ENCODE assay signal across 17 cellular contexts in the genomic region with DNA sequence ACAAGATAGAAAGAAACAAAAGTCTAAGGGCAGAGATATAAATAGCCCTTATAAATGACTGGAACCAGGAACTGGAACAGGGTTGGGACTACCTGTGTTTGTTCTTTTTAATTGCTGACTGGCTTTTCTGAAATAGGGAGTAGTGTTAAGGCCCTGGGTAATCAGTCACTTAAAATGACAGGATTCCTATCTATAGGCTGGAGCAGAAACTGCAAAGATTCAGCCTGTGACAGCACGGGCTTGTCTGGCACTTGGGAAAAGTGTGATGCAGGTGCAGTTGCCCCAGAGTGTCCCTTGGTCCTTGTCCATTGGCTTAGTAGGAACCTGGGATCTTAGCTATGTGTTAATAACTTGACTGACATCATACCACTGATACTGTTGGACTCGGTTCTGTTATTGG. TPM values are rescaled to one million over a fixed set of nuclear protein-coding genes. Genes with fewer than 3 reads are reported as not detected.
DNase-seq lines count a peak whose midpoint lies in the region; ATAC-seq, FAIRE-seq and TF ChIP-seq lines count a peak whose summit lies in the region.
"Had no signal": no experiment of that assay in that cellular context is flagged by ENCODE, and none has a peak within 500 bp of the region (broad histone marks: within the 10 kb centered on the region; RNA-seq: fewer than 3 reads in every experiment).

No MANE protein-coding gene starts in this region.

- H3K27me3 ChIP-seq in Panc1 (ENCODE audit: control insufficient read depth, insufficient read depth, low read length) (no peaks in the 10 kb centered on the region), keratinocyte (ENCODE audit: control insufficient read depth, extremely low read depth, insufficient read depth, low read length) (no peaks in the 10 kb centered on the region), small intestine (ENCODE audit: control insufficient read depth in 2 of 2, insufficient read depth in 2 of 2, low read length in 2 of 2) (no peaks in the 10 kb centered on the region)
- H3K27me3 ChIP-seq: BE2C had no signal

- no peaks in the 10 kb centered on the region; the same call in 1 of the 2 replicates for H3K27me3 Mint-ChIP-seq in HFFc6 (ENCODE audit: insufficient read depth)
- H3K27me3 Mint-ChIP-seq in activated CD8-positive, alpha-beta T cell treated with anti-CD3 and anti-CD28 coated beads, Interleukin-2, amount 10 ng/mL, durations not matched to agents 7 days and 5 days (ENCODE audit: low read depth), result no peaks in the 10 kb centered on the region

- no peak overlapping the region for H3K9ac ChIP-seq in keratinocyte (ENCODE audit: control insufficient read depth, extremely low read depth, insufficient read depth, low read length)

- H4K20me1 ChIP-seq in keratinocyte (ENCODE audit: control insufficient read depth, extremely low read depth, insufficient read depth, low read length), result no peaks in the 10 kb centered on the region

- ATAC-seq in Panc1 (no peak), HG03095 (IDR thresholded peaks at IDR 0.05; ENCODE audit: unreplicated experiment) (no peak)
- no peak for ATAC-seq in activated CD8-positive, alpha-beta T cell treated with anti-CD3 and anti-CD28 coated beads, Interleukin-2, amount 10 ng/mL, durations not matched to agents 7 days and 5 days
- ATAC-seq: CD8-positive, alpha-beta T cell had no signal

- 23 to 62% (median 36%) methylated on average over 2 of the region's 2 CpGs for WGBS in small intestine, 3 donors

- H3K4me3 ChIP-seq in Panc1 (ENCODE audit: low read depth in 2 of 2, low read length in 2 of 2), result no peak overlapping the region
- H3K4me3 ChIP-seq in keratinocyte (ENCODE audit: control insufficient read depth in 2 of 3, extremely low read depth in 1 of 3, insufficient read depth in 2 of 3, low read depth in 1 of 3, low read length in 3 of 3), result no peak overlapping the region
- H3K4me3 ChIP-seq in small intestine (ENCODE audit: low read depth in 1 of 2, low read length in 2 of 2), result no peak overlapping the region

- H3K27ac Mint-ChIP-seq in HFFc6, result peak overlapping the region; percentile 45; the same call in 1 of the 2 replicates
- no peak overlapping the region for H3K27ac Mint-ChIP-seq in activated CD8-positive, alpha-beta T cell treated with anti-CD3 and anti-CD28 coated beads, Interleukin-2, amount 10 ng/mL, durations not matched to agents 7 days and 5 days
- H3K27ac Mint-ChIP-seq: CD8-positive, alpha-beta T cell had no signal

- H3K9me3 Mint-ChIP-seq in HFFc6, result peaks cover 9% of the 10 kb centered on the region
- peaks cover 8% of the 10 kb centered on the region for H3K9me3 Mint-ChIP-seq in activated CD8-positive, alpha-beta T cell treated with anti-CD3 and anti-CD28 coated beads, Interleukin-2, amount 10 ng/mL, durations not matched to agents 7 days and 5 days (ENCODE audit: insufficient read depth)

- H3K79me2 ChIP-seq in keratinocyte (ENCODE audit: control insufficient read depth, insufficient read depth, low read length), result no peaks in the 10 kb centered on the region

- H3K9me1 ChIP-seq in keratinocyte (ENCODE audit: control insufficient read depth, extremely low read depth, insufficient read depth, low read length), result no peaks in the 10 kb centered on the region

- H3K9me3 ChIP-seq in Panc1 (ENCODE audit: control insufficient read depth, insufficient read depth, low read depth, low read length) (peaks cover 5% of the 10 kb centered on the region; the same call in 1 of the 2 replicates), keratinocyte (ENCODE audit: control insufficient read depth, low read depth, low read length) (no peaks in the 10 kb centered on the region), small intestine (ENCODE audit: control insufficient read depth, low read depth) (no peaks in the 10 kb centered on the region)
- H3K9me3 ChIP-seq: BE2C had no signal

- POLR2A ChIA-PET in Panc1 (lab: Charles Lee), result no interaction called here
- POLR2A ChIA-PET in activated CD8-positive, alpha-beta T cell treated with anti-CD3 and anti-CD28 coated beads, Interleukin-2, amount 10 ng/mL, durations not matched to agents 7 days and 5 days (lab: Charles Lee), result no interaction called here

- no peaks in the 10 kb centered on the region for H3K4me1 ChIP-seq in Panc1 (ENCODE audit: control insufficient read depth, insufficient read depth, low read length)
- H3K4me1 ChIP-seq in keratinocyte (ENCODE audit: control insufficient read depth, extremely low read depth, insufficient read depth, low read length), result peaks cover 10% of the 10 kb centered on the region
- H3K4me1 ChIP-seq in small intestine (ENCODE audit: control insufficient read depth in 2 of 2, insufficient read depth in 1 of 2, low read depth in 1 of 2, low read length in 1 of 2), result peaks cover 0 to 2% of the 10 kb centered on the region in 2 donors
- H3K4me1 ChIP-seq: BE2C had no signal

- no peak overlapping the region for H3K4me2 ChIP-seq in keratinocyte (ENCODE audit: control insufficient read depth, extremely low read depth, insufficient read depth, low read depth, low read length)

- peaks cover 14% of the 10 kb centered on the region for H3K4me1 Mint-ChIP-seq in HFFc6 (ENCODE audit: low read depth)
- H3K4me1 Mint-ChIP-seq in activated CD8-positive, alpha-beta T cell treated with anti-CD3 and anti-CD28 coated beads, Interleukin-2, amount 10 ng/mL, durations not matched to agents 7 days and 5 days (ENCODE audit: low read depth), result peaks cover 29% of the 10 kb centered on the region

- H3K27ac ChIP-seq in Panc1 (ENCODE audit: low read length) (peak overlapping the region; percentile 6; the same call in 1 of the 2 replicates), keratinocyte (ENCODE audit: control insufficient read depth, insufficient read depth, low read length) (no peak overlapping the region), small intestine (ENCODE audit: low read depth in 1 of 2, low read length in 1 of 2) (peak overlapping the region; percentile 41 to 57)

- FAIRE-seq in keratinocyte (lab: Jason Lieb, UNC), result no peak
- no peak for FAIRE-seq in small intestine (lab: Jason Lieb, UNC)
- FAIRE-seq: D721Med, HTR-8/SVneo had no signal

- dilution Hi-C loops in keratinocyte (cut with MboI; ENCODE audit: extremely low pct_ligation_motif_present, low sequenced_read_pairs), result no loop called here

- H2AFZ ChIP-seq in keratinocyte (ENCODE audit: control insufficient read depth, low read length), result peak overlapping the region; percentile 9

- H3K36me3 Mint-ChIP-seq in HFFc6 (ENCODE audit: low read depth), result peaks cover 10% of the 10 kb centered on the region
- H3K36me3 Mint-ChIP-seq in activated CD8-positive, alpha-beta T cell treated with anti-CD3 and anti-CD28 coated beads, Interleukin-2, amount 10 ng/mL, durations not matched to agents 7 days and 5 days (ENCODE audit: low read depth), result peaks cover 13% of the 10 kb centered on the region
- H3K36me3 Mint-ChIP-seq: CD8-positive, alpha-beta T cell had no signal

- TF ChIP-seq CTCF in HFFc6 (IDR thresholded peaks at IDR 0.05) (no peak), Panc1 (IDR thresholded peaks at IDR 0.05) (no peak), keratinocyte (optimal IDR thresholded peaks at IDR 0.05 in 1 of 3, IDR thresholded peaks at IDR 0.05 in 1 of 3, conservative IDR thresholded peaks at IDR 0.05 in 1 of 3; ENCODE audit: extremely low read depth in 1 of 3, insufficient read depth in 2 of 3, low read length in 3 of 3) (no peak)

- intact Hi-C loops in Panc1 (cut with micrococcal nuclease; ENCODE audit: unreplicated experiment), result no loop called here

- in situ Hi-C loops in Panc1 (cut with HindIII; ENCODE audit: low pct_unique_long_range_greater_than_20kb, low sequenced_read_pairs), result no loop called here

- no peak for DNase-seq in HFFc6
- DNase-seq in Panc1 (ENCODE audit: low read depth, low spot score), result no peak
- no peak for DNase-seq in keratinocyte (ENCODE audit: low read depth, low spot score)
- DNase-seq in small intestine, result peak; percentile 78
- DNase-seq in AML-193 (lab: John Stamatoyannopoulos, UW), result no peak
- no peak for DNase-seq in activated CD8-positive, alpha-beta T cell treated with anti-CD3 and anti-CD28 coated beads, Interleukin-2, amount 10 ng/mL, durations not matched to agents 7 days and 5 days
- DNase-seq: BE2C; CD8-positive, alpha-beta T cell; DMS79; H7; NCI-H1436; NCI-H2029 treated with DMSO at 0.1 percent for 48 hours; NCI-H510A treated with DMSO at 0.1 percent for 48 hours; Right ventricle myocardium superior had no signal

- no TSS peak for BruUV-seq in Panc1 (replicated peaks; lab: Mats Ljungman, UMichigan)

- H3K36me3 ChIP-seq in Panc1 (ENCODE audit: control insufficient read depth, insufficient read depth, low read length) (no peaks in the 10 kb centered on the region), keratinocyte (ENCODE audit: control insufficient read depth in 2 of 2, extremely low read depth in 1 of 2, insufficient read depth in 2 of 2, low read length in 2 of 2) (no peaks in the 10 kb centered on the region), small intestine (ENCODE audit: control insufficient read depth in 2 of 2, insufficient read depth in 2 of 2, low read length in 2 of 2) (no peaks in the 10 kb centered on the region)
- H3K36me3 ChIP-seq: BE2C had no signal

- CTCF ChIA-PET in Panc1 (lab: Charles Lee), result no interaction called here
- CTCF ChIA-PET in activated CD8-positive, alpha-beta T cell treated with anti-CD3 and anti-CD28 coated beads, Interleukin-2, amount 10 ng/mL, durations not matched to agents 7 days and 5 days (lab: Charles Lee), result no interaction called here

- no peak overlapping the region for H3K4me3 Mint-ChIP-seq in HFFc6
- no peak overlapping the region for H3K4me3 Mint-ChIP-seq in activated CD8-positive, alpha-beta T cell treated with anti-CD3 and anti-CD28 coated beads, Interleukin-2, amount 10 ng/mL, durations not matched to agents 7 days and 5 days
- H3K4me3 Mint-ChIP-seq: CD8-positive, alpha-beta T cell had no signal

RNA-seq across cellular contexts. Expression of a gene that starts 14.7 kb away (rescaled TPM):
- 1 to 10 TPM; 1.8 to 7.4 (median 5.7) TPM for total RNA-seq in HFFc6 (2021; fragmentation: NEBNext Ultra II Directional; extraction: Animal tissue kit (Norgen Biotek cat#: 25700))
- total RNA-seq in Panc1 (2021; ENCODE audit: unreplicated experiment), result 154 TPM
- polyA plus RNA-seq in Panc1 (2012; ENCODE audit: insufficient read length), result 87.6 TPM
- polyA plus RNA-seq in keratinocyte, result 0.61 to 1.5 TPM (median 1.3 TPM) in 3 replicates
- polyA plus RNA-seq in keratinocyte (2011; ENCODE audit: low read depth), result not detected
- 0.61 and 0.98 TPM in 2 replicates for polyA plus RNA-seq in keratinocyte (2011; cell fraction: cytosol; rRNA removed)
- polyA plus RNA-seq in keratinocyte (2011; cell fraction: nucleus; rRNA removed), result 0.66 and 0.81 TPM in 2 replicates
- 0.48 and 0.91 TPM in 2 replicates for polyA plus RNA-seq in keratinocyte (2012; ENCODE audit: low replicate concordance)
- polyA minus RNA-seq in keratinocyte, result 0.53 to 1.0 TPM in 2 of 3 replicates, not detected in the other
- polyA minus RNA-seq in keratinocyte (2011; cell fraction: cytosol; rRNA and poly(A)+ RNA removed), result 1.3 TPM
- 0.21 TPM in 1 of 2 replicates, not detected in the other for polyA minus RNA-seq in keratinocyte (2011; cell fraction: nucleus; rRNA and poly(A)+ RNA removed)
- polyA plus RNA-seq in small intestine, result 100 to 1,000 TPM; 106 to 309 (median 222) TPM
- 100 to 1,000 TPM; 193 to 198 TPM for total RNA-seq in activated CD8-positive, alpha-beta T cell treated with anti-CD3 and anti-CD28 coated beads, Interleukin-2, amount 10 ng/mL, durations not matched to agents 7 days and 5 days

Comparison
In these comparisons a context has a peak if more than half of its experiments do, and no peak if none do; other contexts are left out.
1. RNA of a gene that starts 14.7 kb away (total RNA-seq): 193 to 198 TPM in activated CD8-positive, alpha-beta T cell treated with anti-CD3 and anti-CD28 coated beads, Interleukin-2, amount 10 ng/mL, durations not matched to agents 7 days and 5 days and 154 TPM in Panc1 (single experiment); 1.8 to 7.4 TPM in HFFc6; every median in the first group is over 10 times any median in the second.